Comparison of ENCODE assay signal across 17 cellular contexts in the genomic region with DNA sequence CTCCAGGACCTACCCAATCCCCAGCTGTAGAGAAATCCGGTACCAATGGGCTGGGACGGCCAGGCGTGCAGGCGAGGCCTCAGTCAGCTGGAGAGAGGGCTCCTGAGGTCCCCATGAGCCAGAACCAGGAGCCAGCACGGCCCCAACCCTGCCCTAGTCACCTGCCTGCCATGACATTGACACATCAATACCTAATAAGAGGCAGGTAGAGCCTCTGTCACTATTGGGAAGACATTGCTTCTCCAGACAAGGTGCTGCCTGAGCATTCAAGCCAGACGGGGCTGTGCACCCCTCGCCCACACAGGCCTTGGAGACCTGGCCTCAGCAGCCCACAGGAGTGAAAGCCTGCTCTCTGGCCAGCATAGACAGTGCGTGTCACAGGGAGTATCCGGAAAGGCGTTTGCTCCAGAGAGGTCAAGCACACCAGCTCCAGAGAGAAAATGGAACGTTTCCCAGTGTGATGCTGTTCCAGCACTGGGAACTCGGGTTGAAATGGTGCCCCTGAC. TPM values are rescaled to one million over a fixed set of nuclear protein-coding genes. Genes with fewer than 3 reads are reported as not detected.
DNase-seq lines count a peak whose midpoint lies in the region; ATAC-seq, FAIRE-seq and TF ChIP-seq lines count a peak whose summit lies in the region.
"Had no signal": no experiment of that assay in that cellular context is flagged by ENCODE, and none has a peak within 500 bp of the region (broad histone marks: within the 10 kb centered on the region; RNA-seq: fewer than 3 reads in every experiment).

No MANE protein-coding gene starts in this region.

- FAIRE-seq in keratinocyte (lab: Jason Lieb, UNC), result no peak
- FAIRE-seq: G401.6, HTR-8/SVneo, RCC 7860 had no signal

- H3K27me3 ChIP-seq in CD8-positive, alpha-beta memory T cell (ENCODE audit: insufficient read depth, low read length, poor library complexity, severe bottlenecking), result peaks cover 25% of the 10 kb centered on the region
- no peaks in the 10 kb centered on the region for H3K27me3 ChIP-seq in keratinocyte (ENCODE audit: control insufficient read depth, extremely low read depth, insufficient read depth, low read length)
- peaks cover 31% of the 10 kb centered on the region for H3K27me3 ChIP-seq in rectal smooth muscle tissue (ENCODE audit: control insufficient read depth, insufficient read depth, low read length)

- POLR2A ChIA-PET in CD8-positive, alpha-beta memory T cell (lab: Charles Lee), result interaction anchor here (0.8 to 0.9 kb wide), 2 partner anchors 15 to 140 kb away, joined by 3 to 4 read pairs; no protein-coding TSS in a partner anchor

- H2AFZ ChIP-seq in keratinocyte (ENCODE audit: control insufficient read depth, low read length), result no peak overlapping the region

- peaks cover 8% of the 10 kb centered on the region for H4K20me1 ChIP-seq in keratinocyte (ENCODE audit: control insufficient read depth, extremely low read depth, insufficient read depth, low read length)

- H3K9me1 ChIP-seq in keratinocyte (ENCODE audit: control insufficient read depth, extremely low read depth, insufficient read depth, low read length), result no peaks in the 10 kb centered on the region

- peaks cover 16% of the 10 kb centered on the region for H3K4me1 ChIP-seq in CD8-positive, alpha-beta memory T cell (ENCODE audit: insufficient read depth, low read length)
- peaks cover 31% of the 10 kb centered on the region for H3K4me1 ChIP-seq in keratinocyte (ENCODE audit: control insufficient read depth, extremely low read depth, insufficient read depth, low read length)
- no peaks in the 10 kb centered on the region for H3K4me1 ChIP-seq in rectal smooth muscle tissue (ENCODE audit: control insufficient read depth, insufficient read depth, low read length)

- no peak overlapping the region for H3K27ac ChIP-seq in CD8-positive, alpha-beta memory T cell (ENCODE audit: low read depth, low read length)
- H3K27ac ChIP-seq in cingulate gyrus (ENCODE audit: low read depth, low read length), result peak overlapping the region; percentile 83
- no peak overlapping the region for H3K27ac ChIP-seq in keratinocyte (ENCODE audit: control insufficient read depth, insufficient read depth, low read length)
- H3K27ac ChIP-seq in rectal smooth muscle tissue (ENCODE audit: low read depth, low read length), result no peak overlapping the region

- peaks cover 18 to 19% (median 18%) of the 10 kb centered on the region in 3 donors for H3K4me1 Mint-ChIP-seq in CD8-positive, alpha-beta memory T cell

- H3K4me3 ChIP-seq in CD8-positive, alpha-beta memory T cell (ENCODE audit: low read length), result no peak overlapping the region
- H3K4me3 ChIP-seq in keratinocyte (ENCODE audit: control insufficient read depth in 2 of 3, extremely low read depth in 1 of 3, insufficient read depth in 2 of 3, low read depth in 1 of 3, low read length in 3 of 3) (peak overlapping the region in 2 of 3 experiments; percentile 81 to 92), rectal smooth muscle tissue (ENCODE audit: low read length) (peak overlapping the region; percentile 5)

- peak overlapping the region in 6 of 7 donors; percentile 28 to 56 (median 36) for H3K4me3 Mint-ChIP-seq in CD8-positive, alpha-beta memory T cell
- H3K4me3 Mint-ChIP-seq: T-helper 2 cell treated with Interferon-gamma antibody and Interleukin-4, amounts not matched to agents 5 μg/mL and 100 μg/mL, for 36 hours had no signal

- no peaks in the 10 kb centered on the region for H3K9me3 ChIP-seq in CD8-positive, alpha-beta memory T cell (ENCODE audit: low read length)
- no peaks in the 10 kb centered on the region for H3K9me3 ChIP-seq in keratinocyte (ENCODE audit: control insufficient read depth, low read depth, low read length)

- ATAC-seq in HG02885 (IDR thresholded peaks at IDR 0.05; ENCODE audit: poor library complexity, unreplicated experiment), result no peak
- ATAC-seq in HG03095 (IDR thresholded peaks at IDR 0.05; ENCODE audit: unreplicated experiment), result no peak

- no peaks in the 10 kb centered on the region for H3K36me3 ChIP-seq in CD8-positive, alpha-beta memory T cell (ENCODE audit: insufficient read depth, low read length)
- H3K36me3 ChIP-seq in keratinocyte (ENCODE audit: control insufficient read depth in 2 of 2, extremely low read depth in 1 of 2, insufficient read depth in 2 of 2, low read length in 2 of 2), result peaks cover 28 to 34% of the 10 kb centered on the region in 2 experiments
- no peaks in the 10 kb centered on the region for H3K36me3 ChIP-seq in rectal smooth muscle tissue (ENCODE audit: control insufficient read depth, insufficient read depth, low read length)

- no peak for TF ChIP-seq CTCF in keratinocyte (optimal IDR thresholded peaks at IDR 0.05 in 1 of 3, IDR thresholded peaks at IDR 0.05 in 1 of 3, conservative IDR thresholded peaks at IDR 0.05 in 1 of 3; ENCODE audit: extremely low read depth in 1 of 3, insufficient read depth in 2 of 3, low read length in 3 of 3)

- H3K9ac ChIP-seq in keratinocyte (ENCODE audit: control insufficient read depth, extremely low read depth, insufficient read depth, low read length) (peak overlapping the region; percentile 6), rectal smooth muscle tissue (ENCODE audit: low read length) (no peak overlapping the region)

- no peak for DNase-seq in CD8-positive, alpha-beta memory T cell
- no peak for DNase-seq in keratinocyte (ENCODE audit: low read depth, low spot score)
- no peak for DNase-seq in SW480 (ENCODE audit: low spot score)
- no peak for DNase-seq in NCI-H2107 (lab: John Stamatoyannopoulos, UW)
- DNase-seq: activated CD4-positive, alpha-beta T cell treated with anti-CD3 and anti-CD28 coated beads, Interleukin-2, amount 50 U/mL, for 4 hours; activated gamma-delta T cell treated with Interleukin-2 at 50 U/mL for 16 hours; NCI-H1048; NCI-H510A treated with DMSO at 0.1 percent for 48 hours; stimulated activated CD4-positive, alpha-beta T cell treated with anti-CD3 and anti-CD28 coated beads, Interleukin-15, amount 100 ng/mL, for 24 hours had no signal

- peak overlapping the region; percentile 79 for H3K4me2 ChIP-seq in keratinocyte (ENCODE audit: control insufficient read depth, extremely low read depth, insufficient read depth, low read depth, low read length)

- CTCF ChIA-PET in CD8-positive, alpha-beta memory T cell (lab: Charles Lee), result interaction anchor here (0.9 to 1.3 kb wide), 2 partner anchors 11 to 15 kb away, joined by 4 to 5 read pairs; no protein-coding TSS in a partner anchor

- H3K27ac Mint-ChIP-seq in CD8-positive, alpha-beta memory T cell, result no peak overlapping the region
- H3K27ac Mint-ChIP-seq: T-helper 2 cell treated with Interferon-gamma antibody and Interleukin-4, amounts not matched to agents 5 μg/mL and 100 μg/mL, for 36 hours had no signal

- H3K36me3 Mint-ChIP-seq in CD8-positive, alpha-beta memory T cell, result peaks cover 0 to 14% (median 1%) of the 10 kb centered on the region in 3 donors

- peaks cover 39% of the 10 kb centered on the region for H3K79me2 ChIP-seq in keratinocyte (ENCODE audit: control insufficient read depth, insufficient read depth, low read length)

- peaks cover 30 to 32% of the 10 kb centered on the region in 2 donors for H3K27me3 Mint-ChIP-seq in CD8-positive, alpha-beta memory T cell

- peaks cover 0 to 2% (median 0%) of the 10 kb centered on the region in 5 donors for H3K9me3 Mint-ChIP-seq in CD8-positive, alpha-beta memory T cell
- H3K9me3 Mint-ChIP-seq: T-helper 2 cell treated with Interferon-gamma antibody and Interleukin-4, amounts not matched to agents 5 μg/mL and 100 μg/mL, for 36 hours had no signal

- dilution Hi-C loops in keratinocyte (cut with MboI; ENCODE audit: extremely low pct_ligation_motif_present, low sequenced_read_pairs), result no loop called here

RNA-seq across cellular contexts. Expression of a gene that starts 3.5 kb away (rescaled TPM):
- under 1 TPM; 0.79 to 0.86 TPM for total RNA-seq in CD8-positive, alpha-beta memory T cell
- 0.49 TPM for polyA plus RNA-seq in CD8-positive, alpha-beta memory T cell
- polyA plus RNA-seq in keratinocyte, result 6.5 to 14.2 TPM (median 8.2 TPM) in 3 replicates
- 2.7 TPM for polyA plus RNA-seq in keratinocyte (2011; ENCODE audit: low read depth)
- polyA plus RNA-seq in keratinocyte (2011; cell fraction: cytosol; rRNA removed), result 2.3 and 4.1 TPM in 2 replicates
- 30.2 and 36.7 TPM in 2 replicates for polyA plus RNA-seq in keratinocyte (2011; cell fraction: nucleus; rRNA removed)
- polyA plus RNA-seq in keratinocyte (2012; ENCODE audit: low replicate concordance), result 2.3 and 15.9 TPM in 2 replicates
- 4.0 to 23.8 TPM (median 5.8 TPM) in 3 replicates for polyA minus RNA-seq in keratinocyte
- polyA minus RNA-seq in keratinocyte (2011; cell fraction: cytosol; rRNA and poly(A)+ RNA removed), result 9.6 TPM
- 22.2 and 23.8 TPM in 2 replicates for polyA minus RNA-seq in keratinocyte (2011; cell fraction: nucleus; rRNA and poly(A)+ RNA removed)

RNA-seq across cellular contexts. Expression of a gene that starts 19.1 kb away (rescaled TPM):
- total RNA-seq in CD8-positive, alpha-beta memory T cell, result 10 to 100 TPM; 19.1 to 20.9 TPM
- polyA plus RNA-seq in CD8-positive, alpha-beta memory T cell, result 29.8 TPM
- 17.4 to 18.4 TPM (median 18.3 TPM) in 3 replicates for polyA plus RNA-seq in keratinocyte
- polyA plus RNA-seq in keratinocyte (2011; ENCODE audit: low read depth), result 31.0 TPM
- polyA plus RNA-seq in keratinocyte (2011; cell fraction: cytosol; rRNA removed), result 11.2 and 16.1 TPM in 2 replicates
- polyA plus RNA-seq in keratinocyte (2011; cell fraction: nucleus; rRNA removed), result 30.5 and 38.0 TPM in 2 replicates
- polyA plus RNA-seq in keratinocyte (2012; ENCODE audit: low replicate concordance), result 15.5 and 21.1 TPM in 2 replicates
- polyA minus RNA-seq in keratinocyte, result 34.0 to 46.8 TPM (median 38.6 TPM) in 3 replicates
- 13.6 TPM for polyA minus RNA-seq in keratinocyte (2011; cell fraction: cytosol; rRNA and poly(A)+ RNA removed)
- 18.7 and 51.9 TPM in 2 replicates for polyA minus RNA-seq in keratinocyte (2011; cell fraction: nucleus; rRNA and poly(A)+ RNA removed)
